Comparison of ENCODE assay signal across 36 cellular contexts in the genomic region with DNA sequence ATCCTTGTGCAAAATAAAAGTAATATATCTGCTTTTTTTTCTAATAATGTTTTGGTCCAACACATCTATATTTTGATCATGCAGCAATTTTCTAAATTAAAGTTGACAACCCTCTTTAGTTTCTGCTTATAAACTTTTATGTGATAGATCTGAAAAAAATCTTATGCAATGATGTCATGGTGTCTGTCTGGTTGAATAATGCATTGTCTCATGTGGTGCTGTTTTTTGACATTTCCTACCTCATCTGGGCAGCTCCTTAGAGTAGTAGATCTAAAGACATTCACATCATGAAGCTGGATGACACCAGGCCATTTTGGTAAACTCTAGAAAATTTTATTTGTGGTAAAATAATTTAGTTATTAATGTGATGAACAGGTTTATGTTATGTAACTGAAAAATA.
"Had no signal": no experiment of that assay in that cellular context is flagged by ENCODE, and none has a peak within 500 bp of the region (broad histone marks: within the 10 kb centered on the region; RNA-seq: fewer than 3 reads in every experiment).

No MANE protein-coding gene starts in this region.

- H3K36me3 ChIP-seq: ascending aorta, breast epithelium, MG63, Peyer's patch, WERI-Rb-1 had no signal

- H3K9me3 ChIP-seq: ascending aorta, body of pancreas, breast epithelium, MG63, Peyer's patch had no signal

- H3K27me3 ChIP-seq: ascending aorta, body of pancreas, breast epithelium, MG63, Peyer's patch had no signal

- H3K4me1 ChIP-seq: body of pancreas, breast epithelium, Peyer's patch had no signal

- ATAC-seq: activated CD8-positive, alpha-beta T cell treated with anti-CD3 and anti-CD28 coated beads for 36 hours; activated T-cell treated with anti-CD3 and anti-CD28 coated beads, Interleukin-2, amount 50 U/mL, for 72 hours; activated T-helper 17 cell treated with anti-CD3 and anti-CD28 coated beads, Interleukin-2, amount 50 U/mL, for 72 hours; body of pancreas; PC-3 had no signal

- DNase-seq: activated CD4-positive, alpha-beta T cell treated with anti-CD3 and anti-CD28 coated beads for 1 hour; activated CD4-positive, alpha-beta T cell treated with anti-CD3 and anti-CD28 coated beads for 48 hours; activated CD4-positive, alpha-beta T cell treated with anti-CD3 and anti-CD28 coated beads, Interleukin-2, amount 50 U/mL, for 4 hours; activated CD4-positive, CD25-positive, alpha-beta regulatory T cell; activated CD8-positive, alpha-beta T cell treated with anti-CD3 and anti-CD28 coated beads for 36 hours; activated effector memory CD4-positive, alpha-beta T cell treated with anti-CD3 and anti-CD28 coated beads, Interleukin-2, amount 50 U/mL, for 16 hours; activated naive CD4-positive, alpha-beta T cell; activated naive CD4-positive, alpha-beta T cell treated with anti-CD3 and anti-CD28 coated beads, Interleukin-2, amount 50 U/mL, for 16 hours; activated naive CD8-positive, alpha-beta T cell treated with anti-CD3 and anti-CD28 coated beads for 36 hours; activated T-cell treated with anti-CD3 and anti-CD28 coated beads, Interleukin-2, amount 50 U/mL, for 1 hour; activated T-cell treated with anti-CD3 and anti-CD28 coated beads, Interleukin-2, amount 50 U/mL, for 72 hours; amygdala; body of pancreas; caudate nucleus; cerebellar nuclear complex; Karpas-422; KBM-7; MG63; NCI-H1048; NCI-H1105 treated with DMSO at 0.1 percent for 48 hours; NCI-H1436; NCI-H1694; NCI-H2029; NCI-H345; NCI-H526; NCI-H748 treated with DMSO at 0.1 percent for 48 hours; NK-92 treated with Interleukin-12 subunit alpha and Interleukin-12 subunit beta, amount 100 ng/mL, for 24 hours; PC-3; Peyer's patch; RPMI8226; SHP77 treated with DMSO at 0.1 percent for 48 hours; T1000; WERI-Rb-1 had no signal

- H3K27ac ChIP-seq: ascending aorta, body of pancreas, breast epithelium, Peyer's patch, WERI-Rb-1 had no signal

- H3K4me3 ChIP-seq: ascending aorta, body of pancreas, breast epithelium, MG63, Peyer's patch had no signal
